27 cellular contexts compared by ENCODE assay signal in the genomic region with DNA sequence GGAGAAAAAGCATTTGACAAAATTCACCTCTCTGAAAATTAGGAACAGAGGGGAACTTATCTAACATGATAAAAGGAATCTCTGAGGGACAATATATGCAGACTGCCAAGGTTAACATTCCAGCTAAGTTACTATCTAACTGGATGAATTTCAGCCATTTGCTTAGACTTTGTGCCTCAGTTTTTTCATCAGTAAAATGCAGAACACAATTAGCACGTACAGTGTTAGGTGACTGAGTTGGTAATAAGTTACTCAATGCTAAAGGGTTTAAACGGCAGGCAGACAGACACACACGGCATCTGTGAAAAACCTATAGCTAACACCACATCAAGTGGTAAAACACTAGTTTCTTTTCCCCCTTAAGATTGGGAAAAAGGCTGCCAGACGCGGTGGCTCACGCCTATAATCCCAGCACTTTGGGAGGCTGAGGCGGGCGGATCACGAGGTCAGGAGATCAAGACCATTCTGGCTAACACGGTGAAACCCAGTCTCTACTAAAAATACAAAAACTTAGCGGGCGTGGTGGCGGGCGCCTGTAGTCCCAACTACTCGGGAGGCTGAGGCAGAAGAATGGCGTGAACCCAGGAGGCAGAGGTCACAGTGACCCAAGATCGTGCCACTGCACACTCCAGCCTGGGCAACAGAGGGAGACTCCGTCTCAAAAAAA. TPM values are rescaled to one million over a fixed set of nuclear protein-coding genes. Genes with fewer than 3 reads are reported as not detected.
DNase-seq lines count a peak whose midpoint lies in the region; ATAC-seq, FAIRE-seq and TF ChIP-seq lines count a peak whose summit lies in the region.
"Had no signal": no experiment of that assay in that cellular context is flagged by ENCODE, and none has a peak within 500 bp of the region (broad histone marks: within the 10 kb centered on the region; RNA-seq: fewer than 3 reads in every experiment).

No MANE protein-coding gene starts in this region.

- H3K9me3 Mint-ChIP-seq in nephron = no peaks in the 10 kb centered on the region
- H3K9me3 Mint-ChIP-seq: IgD-negative memory B cell; T-helper 2 cell treated with Interferon-gamma antibody and Interleukin-4, amounts not matched to agents 5 μg/mL and 100 μg/mL, for 36 hours had no signal

- FAIRE-seq in GM12892 (lab: Jason Lieb, UNC) = no peak
- FAIRE-seq: D721Med, endometrium, RCC 7860 had no signal

- H3K27ac ChIP-seq in right atrium auricular region = peak overlapping the region; percentile 29 to 50
- H3K27ac ChIP-seq: BLaER1 treated with 17β-estradiol and CSF1 and Interleukin-3, amounts not matched to agents 10 nM and 100 nM; HL-60; right lobe of liver; stomach; upper lobe of left lung; VCaP had no signal

- H3K27ac Mint-ChIP-seq in nephron = peak overlapping the region; percentile 97 to 98 (median 98)
- H3K27ac Mint-ChIP-seq in T-helper 17 cell = no peak overlapping the region
- H3K27ac Mint-ChIP-seq: IgD-negative memory B cell; T-helper 2 cell treated with Interferon-gamma antibody and Interleukin-4, amounts not matched to agents 5 μg/mL and 100 μg/mL, for 36 hours had no signal

- H3K36me3 Mint-ChIP-seq in nephron (ENCODE audit: low read depth) (peaks cover 22% of the 10 kb centered on the region), T-helper 17 cell (ENCODE audit: low read depth) (no peaks in the 10 kb centered on the region)

- TF ChIP-seq POLR2A in GM12892 (IDR thresholded peaks at IDR 0.05; ENCODE audit: low read depth, low read length) = no peak

- H3K4me3 Mint-ChIP-seq in nephron (peak overlapping the region in 2 of 3 experiments; percentile 43 to 73), T-helper 17 cell (no peak overlapping the region)
- H3K4me3 Mint-ChIP-seq: T-helper 2 cell treated with Interferon-gamma antibody and Interleukin-4, amounts not matched to agents 5 μg/mL and 100 μg/mL, for 36 hours had no signal

- H3K9me3 ChIP-seq in right atrium auricular region (no peaks in the 10 kb centered on the region), T-helper 17 cell (ENCODE audit: control insufficient read depth, low read length, poor library complexity, severe bottlenecking) (no peaks in the 10 kb centered on the region)
- H3K9me3 ChIP-seq: heart right ventricle, right lobe of liver, stomach, upper lobe of left lung had no signal

- intact Hi-C loops in left ventricle myocardium superior (cut with micrococcal nuclease) = no loop called here

- ATAC-seq in left ventricle myocardium superior (no peak), T-helper 17 cell (no peak), HG03442 (IDR thresholded peaks at IDR 0.05; ENCODE audit: unreplicated experiment) (no peak)

- H3K4me1 Mint-ChIP-seq in nephron = peaks cover 35% of the 10 kb centered on the region
- H3K4me1 Mint-ChIP-seq in T-helper 17 cell = peaks cover 21% of the 10 kb centered on the region

- no peaks in the 10 kb centered on the region for H3K36me3 ChIP-seq in right atrium auricular region
- H3K36me3 ChIP-seq: right lobe of liver, stomach, upper lobe of left lung had no signal

- H3K4me3 ChIP-seq in right atrium auricular region = no peak overlapping the region
- H3K4me3 ChIP-seq in fibroblast of villous mesenchyme (ENCODE audit: low read depth, low read length) = no peak overlapping the region
- H3K4me3 ChIP-seq: BLaER1 treated with 17β-estradiol and CSF1 and Interleukin-3, amounts not matched to agents 10 nM and 100 nM; heart right ventricle; lung; right lobe of liver; stomach; upper lobe of left lung had no signal

- DNase-seq in right atrium auricular region (ENCODE audit: low spot score) (no peak), left ventricle myocardium superior (no peak), fibroblast of villous mesenchyme (ENCODE audit: low read depth) (peak; percentile 23), T-helper 17 cell (no peak), NCI-H1436 treated with DMSO at 0.1 percent for 48 hours (lab: John Stamatoyannopoulos, UW) (no peak), GM12892 (ENCODE audit: insufficient read length) (no peak)
- DNase-seq: activated CD8-positive, alpha-beta memory T cell treated with anti-CD3 and anti-CD28 coated beads, Interleukin-2, amount 50 U/mL, for 4 hours; GOT3; heart right ventricle; MM.1S; NCI-H1436; NCI-H524 treated with DMSO at 0.1 percent for 48 hours; right lobe of liver; stimulated activated CD4-positive, alpha-beta T cell treated with anti-CD3 and anti-CD28 coated beads, Interleukin-15, amount 100 ng/mL, for 24 hours; stomach; upper lobe of left lung had no signal

- no peak for TF ChIP-seq CTCF in right atrium auricular region (IDR thresholded peaks at IDR 0.05)
- TF ChIP-seq CTCF in fibroblast of villous mesenchyme (IDR thresholded peaks at IDR 0.05; ENCODE audit: insufficient read depth, low read depth, low read length) = no peak
- no peak for TF ChIP-seq CTCF in nephron (IDR thresholded peaks at IDR 0.05; ENCODE audit: unreplicated experiment in 3 of 3)

- no peaks in the 10 kb centered on the region for H3K27me3 ChIP-seq in right atrium auricular region
- H3K27me3 ChIP-seq: BLaER1 treated with 17β-estradiol and CSF1 and Interleukin-3, amounts not matched to agents 10 nM and 100 nM; heart right ventricle; right lobe of liver; stomach; upper lobe of left lung had no signal

- H3K27me3 Mint-ChIP-seq in nephron (ENCODE audit: low read depth) (no peaks in the 10 kb centered on the region), T-helper 17 cell (no peaks in the 10 kb centered on the region)
- H3K27me3 Mint-ChIP-seq: IgD-negative memory B cell had no signal

- H3K4me1 ChIP-seq in right atrium auricular region = peaks cover 0 to 26% of the 10 kb centered on the region in 2 donors

RNA-seq across cellular contexts. Expression of gene CFDP1, which starts 9.1 kb away (rescaled TPM):
- 10 to 100 TPM; 25.2 to 33.6 TPM for total RNA-seq in right atrium auricular region
- 24.7 TPM for total RNA-seq in left ventricle myocardium superior
- total RNA-seq in fibroblast of villous mesenchyme = 38.0 and 39.7 TPM in 2 replicates
- total RNA-seq in T-helper 17 cell = 10 to 100 TPM; 33.6 to 34.7 TPM
- 55.3 TPM for polyA plus RNA-seq in GM12892 (2012; ENCODE audit: missing spikeins)

RNA-seq across cellular contexts. Expression of gene TMEM170A, which starts 40.3 kb away (rescaled TPM):
- total RNA-seq in right atrium auricular region = 10 to 100 TPM; 13.4 to 16.3 TPM
- total RNA-seq in left ventricle myocardium superior = 8.6 TPM
- 10.6 and 19.0 TPM in 2 replicates for total RNA-seq in fibroblast of villous mesenchyme
- 10 to 100 TPM; 39.7 to 46.5 TPM for total RNA-seq in T-helper 17 cell
- 16.5 TPM for polyA plus RNA-seq in GM12892 (2012; ENCODE audit: missing spikeins)
